In the genomic region with DNA sequence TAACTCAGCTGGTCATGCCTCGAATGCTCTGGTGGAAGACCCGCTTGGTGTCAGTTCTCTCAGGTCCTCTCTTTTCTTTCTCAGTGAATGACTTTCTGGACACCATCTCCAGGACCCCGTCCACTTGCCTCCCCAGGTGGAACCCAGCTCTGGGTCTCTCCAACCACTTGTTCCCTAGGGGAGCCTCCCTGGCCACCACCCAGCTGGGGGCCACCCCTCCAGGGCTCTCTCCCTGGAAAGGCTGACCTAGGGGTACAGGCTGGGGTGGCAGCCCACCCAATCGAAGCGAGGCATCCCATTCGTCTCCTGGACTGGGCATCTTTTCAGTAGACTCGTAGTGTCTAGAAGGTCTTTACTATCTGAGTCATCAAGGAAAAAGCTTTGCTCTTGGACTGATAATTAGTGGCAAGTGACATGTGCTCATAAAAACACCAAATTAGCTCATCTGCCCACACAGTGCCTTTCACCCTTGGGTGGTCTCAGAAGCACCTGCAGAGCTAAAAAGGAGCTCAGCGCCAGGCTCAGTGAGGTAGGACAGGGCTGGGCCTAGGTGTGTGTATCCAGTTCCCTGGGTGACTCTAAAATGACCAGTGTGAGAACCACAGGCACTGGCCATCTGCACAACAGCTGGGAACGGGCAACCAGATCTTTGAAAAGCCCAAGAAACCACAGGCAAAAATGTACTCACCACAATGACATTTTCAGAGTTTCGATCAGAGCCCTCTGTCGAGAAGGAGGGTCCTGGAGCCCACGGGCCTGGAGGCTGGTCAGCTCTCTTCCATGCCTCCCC, we compare ENCODE assay signal across 9 cellular contexts. TPM values are rescaled to one million over a fixed set of nuclear protein-coding genes. Genes with fewer than 3 reads are reported as not detected.
DNase-seq lines count a peak whose midpoint lies in the region; ATAC-seq, FAIRE-seq and TF ChIP-seq lines count a peak whose summit lies in the region.
"Had no signal": no experiment of that assay in that cellular context is flagged by ENCODE, and none has a peak within 500 bp of the region (broad histone marks: within the 10 kb centered on the region; RNA-seq: fewer than 3 reads in every experiment).

No MANE protein-coding gene starts in this region.

- DNase-seq in RCC 7860 (ENCODE audit: low spot score): peak; percentile 64
- no peak for DNase-seq in smooth muscle cell (lab: John Stamatoyannopoulos, UW; ENCODE audit: unreplicated experiment)
- no peak for DNase-seq in Ammon's horn (ENCODE audit: low spot score)
- no peak for DNase-seq in stimulated activated CD4-positive, alpha-beta T cell treated with anti-CD3 and anti-CD28 coated beads, Interleukin-4, amount 100 ng/mL, for 1 hour
- DNase-seq in T1000 (lab: John Stamatoyannopoulos, UW): no peak
- DNase-seq: NCI-H748 treated with DMSO at 0.1 percent for 48 hours had no signal

- H3K27ac ChIP-seq in smooth muscle cell (ENCODE audit: low read depth): peak overlapping the region; percentile 19

- no peak for FAIRE-seq in RCC 7860 (lab: Jason Lieb, UNC)
- FAIRE-seq: bronchial epithelial cell had no signal

- peaks cover 3% of the 10 kb centered on the region for H3F3A ChIP-seq in smooth muscle cell (ENCODE audit: low read depth)

- H3K27me3 ChIP-seq in smooth muscle cell (ENCODE audit: low read depth): no peaks in the 10 kb centered on the region

- no peaks in the 10 kb centered on the region for H3K36me3 ChIP-seq in smooth muscle cell (ENCODE audit: low read depth)

- no peak overlapping the region for H2AFZ ChIP-seq in smooth muscle cell (ENCODE audit: low read depth)

- WGBS in smooth muscle cell (ENCODE audit: low lambda C conversion rate): 67% methylated on average over 12 of the region's 12 CpGs

- H3K79me2 ChIP-seq in smooth muscle cell (ENCODE audit: low read depth): peaks cover 25% of the 10 kb centered on the region

- no peak overlapping the region for H3K4me3 ChIP-seq in smooth muscle cell

- H4K20me1 ChIP-seq in smooth muscle cell (ENCODE audit: low read depth): peaks cover 21% of the 10 kb centered on the region

- no peak overlapping the region for H3K9ac ChIP-seq in smooth muscle cell (ENCODE audit: low read depth)

- TF ChIP-seq CTCF in smooth muscle cell (IDR thresholded peaks at IDR 0.05; ENCODE audit: borderline replicate concordance, insufficient read depth, poor library complexity, severe bottlenecking): no peak

- peaks cover 14% of the 10 kb centered on the region for H3K4me1 ChIP-seq in smooth muscle cell (ENCODE audit: low read depth)

- peak; percentile 52 for ATAC-seq in GM18511 (IDR thresholded peaks at IDR 0.05; ENCODE audit: unreplicated experiment)
- peak; percentile 38 for ATAC-seq in HG02678 (IDR thresholded peaks at IDR 0.05; ENCODE audit: unreplicated experiment)

- H3K4me2 ChIP-seq in smooth muscle cell: no peak overlapping the region

- H3K9me3 ChIP-seq in smooth muscle cell (replicated peaks; ENCODE audit: low read depth): no peaks in the 10 kb centered on the region

RNA-seq across cellular contexts. Expression of a gene that starts 2.4 kb away (rescaled TPM):
- 84.3 and 92.6 TPM in 2 replicates for total RNA-seq in smooth muscle cell
- 184 and 194 TPM in 2 replicates for polyA plus RNA-seq in smooth muscle cell

RNA-seq across cellular contexts. Expression of a gene that starts 57.2 kb away (rescaled TPM):
- 19.3 and 24.7 TPM in 2 replicates for total RNA-seq in smooth muscle cell
- polyA plus RNA-seq in smooth muscle cell: 10.6 and 17.6 TPM in 2 replicates

RNA-seq across cellular contexts. Expression of a gene that starts 57.3 kb away (rescaled TPM):
- 1.9 and 3.4 TPM in 2 replicates for total RNA-seq in smooth muscle cell
- polyA plus RNA-seq in smooth muscle cell: 0.97 and 1.6 TPM in 2 replicates

RNA-seq across cellular contexts. Expression of a gene that starts 59.5 kb away (rescaled TPM):
- total RNA-seq in smooth muscle cell: 22.2 and 29.9 TPM in 2 replicates
- 74.0 and 97.6 TPM in 2 replicates for polyA plus RNA-seq in smooth muscle cell
